In genomic region chr19:44955500-44956439, GRCh38 we compare ENCODE assay signal across 9 cellular contexts. TPM values are rescaled to one million over a fixed set of nuclear protein-coding genes. Genes with fewer than 3 reads are reported as not detected.
DNase-seq lines count a peak whose midpoint lies in the region; ATAC-seq lines count a peak whose summit lies in the region.
"Had no signal": no experiment of that assay in that cellular context is flagged by ENCODE, and none has a peak within 500 bp of the region (broad histone marks: within the 10 kb centered on the region; RNA-seq: fewer than 3 reads in every experiment).

No MANE protein-coding gene starts in this region.

- H3K4me1 ChIP-seq in iPS-15b (ENCODE audit: control insufficient read depth, insufficient read depth, low read length), result peaks cover 4% of the 10 kb centered on the region

- peak overlapping the region; percentile 67 for H3K27ac Mint-ChIP-seq in activated naive CD8-positive, alpha-beta T cell treated with anti-CD3 and anti-CD28 coated beads for 36 hours
- peak overlapping the region; percentile 92 for H3K27ac Mint-ChIP-seq in stimulated activated effector memory CD8-positive, alpha-beta T cell treated with anti-CD3 and anti-CD28 coated beads, Interleukin-12 subunit alpha, Interleukin-12 subunit beta, amount 100 ng/mL, for 72 hours

- no peak for DNase-seq in activated naive CD8-positive, alpha-beta T cell treated with anti-CD3 and anti-CD28 coated beads for 36 hours
- DNase-seq in stimulated activated effector memory CD8-positive, alpha-beta T cell treated with anti-CD3 and anti-CD28 coated beads, Interleukin-12 subunit alpha, Interleukin-12 subunit beta, amount 100 ng/mL, for 72 hours (ENCODE audit: low spot score in 2 of 2), result no peak
- DNase-seq in cerebellum (ENCODE audit: low spot score), result no peak
- DNase-seq in Ammon's horn (ENCODE audit: low spot score), result no peak
- DNase-seq in SIG-M5 treated with dmso at 0.1 percent for 504 hours (lab: John Stamatoyannopoulos, UW; ENCODE audit: unreplicated experiment), result no peak

- H3K27me3 Mint-ChIP-seq in activated naive CD8-positive, alpha-beta T cell treated with anti-CD3 and anti-CD28 coated beads for 36 hours, result no peaks in the 10 kb centered on the region

- peak overlapping the region; percentile 94 for H3K9ac ChIP-seq in iPS-15b (ENCODE audit: low read depth, low read length)

- ATAC-seq in GM19397 (IDR thresholded peaks at IDR 0.05; ENCODE audit: unreplicated experiment) (peak; percentile 22), HG03378 (IDR thresholded peaks at IDR 0.05; ENCODE audit: unreplicated experiment) (peak; percentile 19)
- peak; percentile 31 for ATAC-seq in stimulated activated effector memory CD8-positive, alpha-beta T cell treated with anti-CD3 and anti-CD28 coated beads, Interleukin-12 subunit alpha, Interleukin-12 subunit beta, amount 100 ng/mL, for 72 hours

- H3K9me3 ChIP-seq in iPS-15b (ENCODE audit: control insufficient read depth, insufficient read depth, low read length), result no peaks in the 10 kb centered on the region

- peak overlapping the region; percentile 94 for H3K4me3 ChIP-seq in iPS-15b (ENCODE audit: low read depth, low read length)

- peak overlapping the region; percentile 99 for H3K4me3 Mint-ChIP-seq in activated naive CD8-positive, alpha-beta T cell treated with anti-CD3 and anti-CD28 coated beads for 36 hours
- H3K4me3 Mint-ChIP-seq in stimulated activated effector memory CD8-positive, alpha-beta T cell treated with anti-CD3 and anti-CD28 coated beads, Interleukin-12 subunit alpha, Interleukin-12 subunit beta, amount 100 ng/mL, for 72 hours, result peak overlapping the region; percentile 87

- no peaks in the 10 kb centered on the region for H3K27me3 ChIP-seq in iPS-15b (ENCODE audit: control insufficient read depth, insufficient read depth, low read length)

- H3K9me3 Mint-ChIP-seq in activated naive CD8-positive, alpha-beta T cell treated with anti-CD3 and anti-CD28 coated beads for 36 hours, result no peaks in the 10 kb centered on the region
- no peaks in the 10 kb centered on the region for H3K9me3 Mint-ChIP-seq in stimulated activated effector memory CD8-positive, alpha-beta T cell treated with anti-CD3 and anti-CD28 coated beads, Interleukin-12 subunit alpha, Interleukin-12 subunit beta, amount 100 ng/mL, for 72 hours

- peaks cover 6% of the 10 kb centered on the region for H3K36me3 ChIP-seq in iPS-15b (ENCODE audit: control insufficient read depth, insufficient read depth, low read length)

- H3K36me3 Mint-ChIP-seq in activated naive CD8-positive, alpha-beta T cell treated with anti-CD3 and anti-CD28 coated beads for 36 hours, result no peaks in the 10 kb centered on the region
- peaks cover 25% of the 10 kb centered on the region for H3K36me3 Mint-ChIP-seq in stimulated activated effector memory CD8-positive, alpha-beta T cell treated with anti-CD3 and anti-CD28 coated beads, Interleukin-12 subunit alpha, Interleukin-12 subunit beta, amount 100 ng/mL, for 72 hours

- H3K4me1 Mint-ChIP-seq in activated naive CD8-positive, alpha-beta T cell treated with anti-CD3 and anti-CD28 coated beads for 36 hours, result peaks cover 45% of the 10 kb centered on the region
- H3K4me1 Mint-ChIP-seq in stimulated activated effector memory CD8-positive, alpha-beta T cell treated with anti-CD3 and anti-CD28 coated beads, Interleukin-12 subunit alpha, Interleukin-12 subunit beta, amount 100 ng/mL, for 72 hours, result peaks cover 49% of the 10 kb centered on the region

RNA-seq across cellular contexts. Expression of gene CLPTM1, which starts 0.6 kb away (rescaled TPM):
- 10 to 100 TPM; 54.2 to 57.2 TPM for total RNA-seq in activated naive CD8-positive, alpha-beta T cell treated with anti-CD3 and anti-CD28 coated beads for 36 hours
- total RNA-seq in cerebellum, result 44.1 TPM

RNA-seq across cellular contexts. Expression of gene APOC2, which starts 9.9 kb away (rescaled TPM):
- not detected for total RNA-seq in activated naive CD8-positive, alpha-beta T cell treated with anti-CD3 and anti-CD28 coated beads for 36 hours
- total RNA-seq in cerebellum, result 0.91 TPM

RNA-seq across cellular contexts. Expression of gene APOC4, which starts 13.7 kb away (rescaled TPM):
- not detected for total RNA-seq in activated naive CD8-positive, alpha-beta T cell treated with anti-CD3 and anti-CD28 coated beads for 36 hours
- total RNA-seq in cerebellum, result not detected
- total RNA-seq: subcutaneous adipose tissue had no signal

RNA-seq across cellular contexts. Expression of gene APOC1, which starts 41.4 kb away (rescaled TPM):
- total RNA-seq in activated naive CD8-positive, alpha-beta T cell treated with anti-CD3 and anti-CD28 coated beads for 36 hours, result 1 to 10 TPM; 1.5 to 3.0 TPM
- 3.7 TPM for total RNA-seq in cerebellum

RNA-seq across cellular contexts. Expression of gene RELB, which starts 45.5 kb away (rescaled TPM):
- 10 to 100 TPM; 45.5 to 45.8 TPM for total RNA-seq in activated naive CD8-positive, alpha-beta T cell treated with anti-CD3 and anti-CD28 coated beads for 36 hours
- 1.1 TPM for total RNA-seq in cerebellum
